24 cellular contexts compared by ENCODE assay signal in the genomic region with DNA sequence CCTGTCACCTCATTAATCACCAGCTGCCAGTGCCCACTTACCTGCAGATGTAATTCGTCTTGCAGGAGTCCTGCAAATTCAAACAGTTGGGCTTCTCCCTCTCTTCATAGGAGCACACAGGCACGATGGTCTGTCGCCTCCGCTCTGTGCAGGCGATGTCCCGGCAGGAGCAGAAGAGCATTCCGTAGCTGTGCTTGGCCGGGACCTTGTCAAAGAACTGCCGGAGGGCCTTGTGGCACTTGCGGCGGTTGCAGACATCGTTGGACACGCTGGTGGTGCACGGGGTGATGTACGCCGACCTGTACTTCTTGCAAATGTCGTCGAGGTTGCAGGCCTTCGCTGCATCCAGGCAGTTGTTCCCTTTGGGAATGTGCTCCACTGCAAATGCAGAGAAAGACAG.
"Had no signal": no experiment of that assay in that cellular context is flagged by ENCODE, and none has a peak within 500 bp of the region (broad histone marks: within the 10 kb centered on the region; RNA-seq: fewer than 3 reads in every experiment).

No MANE protein-coding gene starts in this region.

- ATAC-seq: left colon; mucosa of descending colon; naive thymus-derived CD4-positive, alpha-beta T cell; natural killer cell treated with Interleukin-12 subunit alpha and Interleukin-12 subunit beta and Interleukin-15 and Interleukin-18, amount 100 ng/mL, for 72 hours; pancreas; right cardiac atrium; sciatic nerve; stimulated activated naive B cell treated with anti-CD40 and anti-IgM and Interleukin-4, amounts not matched to agents 10 μg/mL and 1 μg/mL and 100 μg/mL, for 72 hours; stimulated activated naive CD8-positive, alpha-beta T cell treated with anti-CD3 and anti-CD28 coated beads, Interleukin-15, Interleukin-2, amounts not matched to agents 100 U/mL and 50 U/mL, for 24 hours had no signal

- H3K36me3 Mint-ChIP-seq: naive thymus-derived CD4-positive, alpha-beta T cell; natural killer cell treated with Interleukin-12 subunit alpha and Interleukin-12 subunit beta and Interleukin-15 and Interleukin-18, amount 100 ng/mL, for 72 hours; stimulated activated naive B cell treated with anti-CD40 and anti-IgM and Interleukin-4, amounts not matched to agents 10 μg/mL and 1 μg/mL and 100 μg/mL, for 72 hours had no signal

- H3K4me3 Mint-ChIP-seq: naive thymus-derived CD4-positive, alpha-beta T cell; natural killer cell treated with Interleukin-12 subunit alpha and Interleukin-12 subunit beta and Interleukin-15 and Interleukin-18, amount 100 ng/mL, for 72 hours; neural crest cell; stimulated activated naive B cell treated with anti-CD40 and anti-IgM and Interleukin-4, amounts not matched to agents 10 μg/mL and 1 μg/mL and 100 μg/mL, for 72 hours had no signal

- H3K27me3 Mint-ChIP-seq: natural killer cell treated with Interleukin-12 subunit alpha and Interleukin-12 subunit beta and Interleukin-15 and Interleukin-18, amount 100 ng/mL, for 72 hours; stimulated activated naive B cell treated with anti-CD40 and anti-IgM and Interleukin-4, amounts not matched to agents 10 μg/mL and 1 μg/mL and 100 μg/mL, for 72 hours had no signal

- H3K4me1 Mint-ChIP-seq: stimulated activated naive B cell treated with anti-CD40 and anti-IgM and Interleukin-4, amounts not matched to agents 10 μg/mL and 1 μg/mL and 100 μg/mL, for 72 hours had no signal

- FAIRE-seq: kidney, pancreas had no signal

- DNase-seq: hippocampal formation; kidney; left colon; left ventricle myocardium inferior; mesendoderm; midbrain; mucosa of descending colon; naive thymus-derived CD4-positive, alpha-beta T cell; pancreas; retina; right cardiac atrium; stimulated activated CD4-positive, alpha-beta T cell treated with anti-CD3 and anti-CD28 coated beads, Interleukin-12 subunit alpha, Interleukin-12 subunit beta, amount 100 ng/mL, for 4 hours; stimulated activated CD4-positive, alpha-beta T cell treated with anti-CD3 and anti-CD28 coated beads, Interleukin-15, amount 100 ng/mL, for 24 hours; stimulated activated CD4-positive, alpha-beta T cell treated with anti-CD3 and anti-CD28 coated beads, Interleukin-2, amount 100 ng/mL, for 24 hours; stimulated activated CD4-positive, alpha-beta T cell treated with anti-CD3 and anti-CD28 coated beads, Interleukin-4, amount 100 ng/mL, for 1 hour; stimulated activated naive B cell treated with anti-CD40 and anti-IgM and Interleukin-4, amounts not matched to agents 10 μg/mL and 1 μg/mL and 100 μg/mL, for 72 hours; stimulated activated naive CD8-positive, alpha-beta T cell treated with anti-CD3 and anti-CD28 coated beads, Interleukin-15, Interleukin-2, amounts not matched to agents 100 U/mL and 50 U/mL, for 24 hours; stomach; testis; thyroid gland; transverse colon had no signal

- H3K27ac Mint-ChIP-seq: naive thymus-derived CD4-positive, alpha-beta T cell; natural killer cell treated with Interleukin-12 subunit alpha and Interleukin-12 subunit beta and Interleukin-15 and Interleukin-18, amount 100 ng/mL, for 72 hours; stimulated activated naive B cell treated with anti-CD40 and anti-IgM and Interleukin-4, amounts not matched to agents 10 μg/mL and 1 μg/mL and 100 μg/mL, for 72 hours had no signal
